In the genomic region with DNA sequence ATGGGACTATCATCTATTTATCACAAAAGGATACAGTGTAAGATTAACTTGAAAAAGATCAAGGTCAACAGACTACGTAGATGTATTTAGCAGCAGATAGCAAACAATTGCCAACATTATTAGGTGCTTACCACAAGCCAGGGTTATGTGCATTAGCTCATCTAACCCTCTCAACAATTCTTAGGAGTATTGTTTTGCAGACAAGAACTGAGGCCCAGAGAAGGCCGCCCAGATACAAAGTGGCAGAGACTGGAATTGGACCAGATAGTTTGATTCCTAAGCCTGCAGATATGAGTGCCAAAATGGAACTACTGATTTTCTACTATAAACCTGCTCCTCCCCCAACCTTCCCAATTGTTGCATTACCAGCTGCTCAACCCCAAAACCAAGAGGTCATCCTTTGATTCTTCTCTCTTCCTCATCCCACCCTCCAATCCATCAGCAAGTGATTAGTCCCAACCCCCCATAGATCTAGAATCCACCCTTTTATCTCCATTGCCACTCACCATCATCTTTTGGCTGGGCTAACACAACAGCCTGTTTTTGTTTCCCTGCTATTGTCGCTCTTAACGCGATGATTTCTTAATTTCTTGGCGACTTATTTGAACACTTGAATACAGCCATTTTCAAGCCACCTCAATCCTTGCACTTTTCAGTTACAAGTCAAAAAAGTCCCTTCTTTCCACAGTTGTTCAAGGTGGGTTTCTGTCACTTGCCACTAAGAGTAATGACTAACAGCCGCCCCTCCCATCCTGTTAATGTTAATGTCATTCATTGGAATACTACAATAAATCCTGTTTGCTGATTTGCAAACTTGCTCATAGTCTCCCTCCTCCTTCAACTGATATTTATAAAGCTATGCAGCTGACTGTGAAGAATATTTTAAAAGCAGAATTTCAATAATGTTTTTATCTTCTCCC, we compare ENCODE assay signal across 8 cellular contexts. TPM values are rescaled to one million over a fixed set of nuclear protein-coding genes. Genes with fewer than 3 reads are reported as not detected.
DNase-seq lines count a peak whose midpoint lies in the region; ATAC-seq and TF ChIP-seq lines count a peak whose summit lies in the region.

No MANE protein-coding gene starts in this region.

- peak overlapping the region; percentile 90 for H3K4me3 ChIP-seq in CD8-positive, alpha-beta T cell (ENCODE audit: low read depth, low read length)
- H3K4me3 ChIP-seq in Loucy (ENCODE audit: low read length, poor library complexity, severe bottlenecking), result peak overlapping the region; percentile 96
- peak overlapping the region; percentile 76 for H3K4me3 ChIP-seq in neural progenitor cell

- CTCF ChIA-PET in CD8-positive, alpha-beta T cell (lab: Charles Lee), result interaction anchor here (0.7 to 2.9 kb wide), 8 partner anchors 24 to 83 kb away, joined by 3 to 11 read pairs (median 4); no protein-coding TSS in a partner anchor

- H3K4me1 ChIP-seq in CD8-positive, alpha-beta T cell (ENCODE audit: insufficient read depth, low read length), result peaks cover 66% of the 10 kb centered on the region
- H3K4me1 ChIP-seq in Loucy (ENCODE audit: insufficient read depth, low read length, poor library complexity, severe bottlenecking) (peaks cover 77% of the 10 kb centered on the region), neural progenitor cell (peaks cover 40% of the 10 kb centered on the region)

- H3K9me3 Mint-ChIP-seq in CD8-positive, alpha-beta T cell, result peaks cover 2% of the 10 kb centered on the region
- no peaks in the 10 kb centered on the region for H3K9me3 Mint-ChIP-seq in central memory CD8-positive, alpha-beta T cell
- no peaks in the 10 kb centered on the region for H3K9me3 Mint-ChIP-seq in neural progenitor cell

- H3K4me2 ChIP-seq in Loucy (ENCODE audit: low read depth, low read length, poor library complexity, severe bottlenecking) (peak overlapping the region; percentile 96), neural progenitor cell (peak overlapping the region; percentile 93)

- no peaks in the 10 kb centered on the region for H3K9me3 ChIP-seq in CD8-positive, alpha-beta T cell (ENCODE audit: low read length)
- no peaks in the 10 kb centered on the region for H3K9me3 ChIP-seq in Loucy (ENCODE audit: insufficient read depth, low read depth, low read length)
- no peaks in the 10 kb centered on the region for H3K9me3 ChIP-seq in neural progenitor cell (ENCODE audit: low read depth)

- H3K36me3 ChIP-seq in CD8-positive, alpha-beta T cell (ENCODE audit: insufficient read depth, low read length), result peaks cover 22% of the 10 kb centered on the region
- H3K36me3 ChIP-seq in Loucy (ENCODE audit: insufficient read depth, low read length) (peaks cover 39% of the 10 kb centered on the region), neural progenitor cell (peaks cover 8% of the 10 kb centered on the region)

- H2AFZ ChIP-seq in Loucy (ENCODE audit: low read length) (no peak overlapping the region), neural progenitor cell (replicated peaks) (no peak overlapping the region)

- H4K20me1 ChIP-seq in Loucy (ENCODE audit: insufficient read depth, low read length, poor library complexity, severe bottlenecking), result peaks cover 67% of the 10 kb centered on the region
- peaks cover 42% of the 10 kb centered on the region for H4K20me1 ChIP-seq in neural progenitor cell (ENCODE audit: low read depth)

- no peaks in the 10 kb centered on the region for H3K27me3 Mint-ChIP-seq in CD8-positive, alpha-beta T cell (ENCODE audit: low read depth)
- H3K27me3 Mint-ChIP-seq in central memory CD8-positive, alpha-beta T cell, result no peaks in the 10 kb centered on the region
- H3K27me3 Mint-ChIP-seq in neural progenitor cell (ENCODE audit: insufficient read depth, low read depth), result no peaks in the 10 kb centered on the region

- H3K4me1 Mint-ChIP-seq in CD8-positive, alpha-beta T cell (ENCODE audit: low read depth), result peaks cover 84% of the 10 kb centered on the region
- H3K4me1 Mint-ChIP-seq in central memory CD8-positive, alpha-beta T cell, result peaks cover 73% of the 10 kb centered on the region
- H3K4me1 Mint-ChIP-seq in neural progenitor cell, result peaks cover 34% of the 10 kb centered on the region

- POLR2A ChIA-PET in CD8-positive, alpha-beta T cell (lab: Charles Lee), result interaction anchor here (0.9 to 1.6 kb wide), 4 partner anchors 27 to 59 kb away, joined by 3 to 7 read pairs (median 4); no protein-coding TSS in a partner anchor

- peak overlapping the region; percentile 98 for H3K9ac ChIP-seq in Loucy (ENCODE audit: low read depth, low read length, poor library complexity, severe bottlenecking)
- no peak overlapping the region for H3K9ac ChIP-seq in neural progenitor cell

- ATAC-seq in CD8-positive, alpha-beta T cell, result no peak
- no peak for ATAC-seq in central memory CD8-positive, alpha-beta T cell (replicated peaks; ENCODE audit: extremely low read depth, poor library complexity, severe bottlenecking)
- ATAC-seq in HG03442 (IDR thresholded peaks at IDR 0.05; ENCODE audit: unreplicated experiment), result no peak
- no peak for ATAC-seq in activated CD4-positive, CD25-positive, alpha-beta regulatory T cell treated with anti-CD3 and anti-CD28 coated beads, Interleukin-2, amount 50 U/mL, for 24 hours
- no peak for ATAC-seq in GM18498 (IDR thresholded peaks at IDR 0.05; ENCODE audit: unreplicated experiment)

- peak overlapping the region; percentile 83 for H3K27ac Mint-ChIP-seq in CD8-positive, alpha-beta T cell
- peak overlapping the region; percentile 17 for H3K27ac Mint-ChIP-seq in central memory CD8-positive, alpha-beta T cell (ENCODE audit: low read depth)
- no peak overlapping the region for H3K27ac Mint-ChIP-seq in neural progenitor cell

- H3F3A ChIP-seq in Loucy (ENCODE audit: low read depth) (peaks cover 5% of the 10 kb centered on the region), neural progenitor cell (ENCODE audit: low read depth) (peaks cover 25% of the 10 kb centered on the region)

- DNase-seq in CD8-positive, alpha-beta T cell, result peak in 1 of 7 experiments; percentile 31
- DNase-seq in central memory CD8-positive, alpha-beta T cell (ENCODE audit: low spot score in 2 of 2), result no peak
- DNase-seq in neural progenitor cell (ENCODE audit: low spot score), result peak; percentile 32
- no peak for DNase-seq in D341Med (ENCODE audit: low spot score)

- no peak for TF ChIP-seq CTCF in CD8-positive, alpha-beta T cell (IDR thresholded peaks at IDR 0.05)
- TF ChIP-seq CTCF in Loucy (conservative IDR thresholded peaks at IDR 0.05; ENCODE audit: low read length) (no peak), neural progenitor cell (IDR thresholded peaks at IDR 0.05) (no peak)

- intact Hi-C loops in CD8-positive, alpha-beta T cell (cut with DNase I, micrococcal nuclease), result loop anchor here (2.0 to 5.0 kb wide), 6 partner anchors 21 to 657 kb away; a partner anchor contains a TSS

- H3K27ac ChIP-seq in CD8-positive, alpha-beta T cell (ENCODE audit: low read depth, low read length), result no peak overlapping the region
- H3K27ac ChIP-seq in neural progenitor cell, result no peak overlapping the region

- peaks cover 86% of the 10 kb centered on the region for H3K79me2 ChIP-seq in Loucy (ENCODE audit: insufficient read depth, low read length)
- H3K79me2 ChIP-seq in neural progenitor cell (ENCODE audit: low read depth), result peaks cover 73% of the 10 kb centered on the region

- no peaks in the 10 kb centered on the region for H3K27me3 ChIP-seq in CD8-positive, alpha-beta T cell (ENCODE audit: insufficient read depth, low read length)
- H3K27me3 ChIP-seq in Loucy (ENCODE audit: insufficient read depth, low read length, poor library complexity, severe bottlenecking) (peaks cover 8% of the 10 kb centered on the region), neural progenitor cell (peaks cover 8% of the 10 kb centered on the region)

- no peaks in the 10 kb centered on the region for H3K9me2 ChIP-seq in Loucy (replicated peaks; ENCODE audit: low read depth, low read length)

- peak overlapping the region; percentile 97 for H3K4me3 Mint-ChIP-seq in CD8-positive, alpha-beta T cell
- H3K4me3 Mint-ChIP-seq in central memory CD8-positive, alpha-beta T cell, result peak overlapping the region; percentile 95
- peak overlapping the region; percentile 99 for H3K4me3 Mint-ChIP-seq in neural progenitor cell

- peaks cover 57% of the 10 kb centered on the region for H3K36me3 Mint-ChIP-seq in CD8-positive, alpha-beta T cell
- H3K36me3 Mint-ChIP-seq in central memory CD8-positive, alpha-beta T cell (ENCODE audit: insufficient read depth), result peaks cover 30% of the 10 kb centered on the region
- peaks cover 27% of the 10 kb centered on the region for H3K36me3 Mint-ChIP-seq in neural progenitor cell

RNA-seq across cellular contexts. Expression of a gene that starts 2.7 kb away (rescaled TPM):
- 100 to 1,000 TPM; 320 to 330 TPM for total RNA-seq in CD8-positive, alpha-beta T cell
- total RNA-seq in neural progenitor cell (ENCODE audit: low replicate concordance), result 127 and 230 TPM in 2 replicates
